8 cellular contexts compared by ENCODE assay signal in the genomic region with DNA sequence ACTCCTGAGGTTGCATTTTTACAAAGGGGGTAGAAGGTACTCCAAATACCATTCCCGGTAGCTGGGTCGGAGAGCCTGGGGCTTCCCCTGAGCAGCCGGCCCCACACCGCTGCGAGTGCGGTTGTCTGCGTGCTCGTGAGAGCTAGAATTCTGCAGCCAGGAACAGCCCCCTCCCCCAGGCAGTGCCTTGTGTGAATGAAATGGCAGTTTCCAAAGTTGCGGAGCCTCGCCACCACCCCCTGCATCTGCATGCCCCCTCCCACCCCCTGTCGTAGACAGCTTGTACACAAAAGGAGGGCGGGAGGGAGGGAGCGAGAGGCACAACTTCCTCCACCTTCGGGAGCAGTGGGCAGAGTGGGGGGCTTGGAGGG. TPM values are rescaled to one million over a fixed set of nuclear protein-coding genes. Genes with fewer than 3 reads are reported as not detected.
DNase-seq lines count a peak whose midpoint lies in the region; ATAC-seq lines count a peak whose summit lies in the region.

No MANE protein-coding gene starts in this region.

- H3K27ac Mint-ChIP-seq in T-helper 17 cell, result no peak overlapping the region
- no peak overlapping the region for H3K27ac Mint-ChIP-seq in immature natural killer cell
- no peak overlapping the region for H3K27ac Mint-ChIP-seq in stimulated activated naive CD8-positive, alpha-beta T cell treated with anti-CD3 and anti-CD28 coated beads, Interleukin-15, Interleukin-2, amounts not matched to agents 100 ng/mL and 50 ng/mL, for 24 hours

- H3K4me3 Mint-ChIP-seq in T-helper 17 cell (peak overlapping the region; percentile 78), immature natural killer cell (peak overlapping the region in 4 of 5 donors; percentile 45 to 63 (median 49))
- H3K4me3 Mint-ChIP-seq in stimulated activated naive CD8-positive, alpha-beta T cell treated with anti-CD3 and anti-CD28 coated beads, Interleukin-15, Interleukin-2, amounts not matched to agents 100 ng/mL and 50 ng/mL, for 24 hours, result peak overlapping the region; percentile 68

- H3K9me3 Mint-ChIP-seq in immature natural killer cell, result peaks cover 0 to 2% (median 0%) of the 10 kb centered on the region in 6 donors
- no peaks in the 10 kb centered on the region for H3K9me3 Mint-ChIP-seq in stimulated activated naive CD8-positive, alpha-beta T cell treated with anti-CD3 and anti-CD28 coated beads, Interleukin-15, Interleukin-2, amounts not matched to agents 100 ng/mL and 50 ng/mL, for 24 hours

- no peaks in the 10 kb centered on the region for H3K9me3 ChIP-seq in T-helper 17 cell (ENCODE audit: control insufficient read depth, low read length, poor library complexity, severe bottlenecking)

- DNase-seq in NCI-H82 (lab: John Stamatoyannopoulos, UW), result peak; percentile 72
- no peak for DNase-seq in NCI-H82 treated with DMSO at 0.1 percent for 48 hours (lab: John Stamatoyannopoulos, UW; ENCODE audit: unreplicated experiment)
- no peak for DNase-seq in T-helper 17 cell
- DNase-seq in immature natural killer cell, result no peak
- no peak for DNase-seq in HT-29 (ENCODE audit: low spot score)

- peaks cover 72% of the 10 kb centered on the region for H3K27me3 Mint-ChIP-seq in T-helper 17 cell
- peaks cover 14 to 25% (median 15%) of the 10 kb centered on the region in 3 donors for H3K27me3 Mint-ChIP-seq in immature natural killer cell (ENCODE audit: low read depth in 3 of 3)
- H3K27me3 Mint-ChIP-seq in stimulated activated naive CD8-positive, alpha-beta T cell treated with anti-CD3 and anti-CD28 coated beads, Interleukin-15, Interleukin-2, amounts not matched to agents 100 ng/mL and 50 ng/mL, for 24 hours, result peaks cover 61% of the 10 kb centered on the region

- ATAC-seq in T-helper 17 cell (no peak), HG03280 (IDR thresholded peaks at IDR 0.05; ENCODE audit: unreplicated experiment) (no peak), GM21526 (IDR thresholded peaks at IDR 0.05; ENCODE audit: low FRiP score, unreplicated experiment) (no peak)

- H3K4me1 Mint-ChIP-seq in T-helper 17 cell (peaks cover 17% of the 10 kb centered on the region), immature natural killer cell (peaks cover 15 to 27% of the 10 kb centered on the region in 2 donors)
- peaks cover 22% of the 10 kb centered on the region for H3K4me1 Mint-ChIP-seq in stimulated activated naive CD8-positive, alpha-beta T cell treated with anti-CD3 and anti-CD28 coated beads, Interleukin-15, Interleukin-2, amounts not matched to agents 100 ng/mL and 50 ng/mL, for 24 hours (ENCODE audit: low read depth)

- peaks cover 4% of the 10 kb centered on the region for H3K36me3 Mint-ChIP-seq in T-helper 17 cell (ENCODE audit: low read depth)
- H3K36me3 Mint-ChIP-seq in immature natural killer cell, result peaks cover 0 to 3% (median 0%) of the 10 kb centered on the region in 3 donors
- H3K36me3 Mint-ChIP-seq in stimulated activated naive CD8-positive, alpha-beta T cell treated with anti-CD3 and anti-CD28 coated beads, Interleukin-15, Interleukin-2, amounts not matched to agents 100 ng/mL and 50 ng/mL, for 24 hours (ENCODE audit: low read depth), result no peaks in the 10 kb centered on the region

RNA-seq across cellular contexts. Expression of gene MYCN, which starts 1.1 kb away (rescaled TPM):
- total RNA-seq in T-helper 17 cell, result under 1 TPM in 1 of 2 donors, not detected in 1; 0.37 TPM
- polyA plus RNA-seq in immature natural killer cell, result not detected
- total RNA-seq in HT-29 (2014; rRNA removed; shearing (Covaris generic)), result 0.16 TPM in 1 of 2 replicates, not detected in the other
